Comparison of ENCODE assay signal across 8 cellular contexts in genomic region chr19:17260842-17261325, GRCh38. TPM values are rescaled to one million over a fixed set of nuclear protein-coding genes. Genes with fewer than 3 reads are reported as not detected.
DNase-seq lines count a peak whose midpoint lies in the region; ATAC-seq and TF ChIP-seq lines count a peak whose summit lies in the region.

No MANE protein-coding gene starts in this region.

- TF ChIP-seq POLR2A in breast epithelium (IDR thresholded peaks at IDR 0.05), result no peak

- ATAC-seq in HG03039 (IDR thresholded peaks at IDR 0.05; ENCODE audit: unreplicated experiment), result peak; percentile 73
- ATAC-seq in WTC11, result peak; percentile 94
- peak; percentile 98 for ATAC-seq in left colon

- DNase-seq in NCI-H345 (lab: John Stamatoyannopoulos, UW), result peak; percentile 74
- peak; percentile 94 for DNase-seq in WTC11 (ENCODE audit: low spot score)
- DNase-seq in breast epithelium (ENCODE audit: low spot score in 2 of 2), result peak; percentile 69 to 86
- DNase-seq in left colon, result peak; percentile 83 to 89
- DNase-seq in stimulated activated CD4-positive, alpha-beta T cell treated with anti-CD3 and anti-CD28 coated beads, TNF-alpha, amount 100 ng/mL, for 24 hours (ENCODE audit: low read depth in 3 of 3), result peak; percentile 83 to 90 (median 88)
- no peak for DNase-seq in putamen (ENCODE audit: low spot score)

- no peaks in the 10 kb centered on the region for H3K4me1 ChIP-seq in breast epithelium

- H3K9me3 ChIP-seq in breast epithelium, result peaks cover 6 to 11% of the 10 kb centered on the region in 2 donors

- peaks cover 36% of the 10 kb centered on the region for H3K36me3 Mint-ChIP-seq in WTC11

- POLR2A ChIA-PET in WTC11 (lab: Charles Lee), result interaction anchor here (0.6 to 1.4 kb wide), 3 partner anchors 13 to 88 kb away, joined by 3 to 7 read pairs (median 3); no protein-coding TSS in a partner anchor

- H3K27me3 ChIP-seq in breast epithelium, result no peaks in the 10 kb centered on the region

- TF ChIP-seq CTCF in GM12875 (IDR thresholded peaks at IDR 0.05; ENCODE audit: borderline replicate concordance, insufficient read depth, low read depth, low read length) (peak; percentile 96), WTC11 (IDR thresholded peaks at IDR 0.05) (peak; percentile 96), breast epithelium (IDR thresholded peaks at IDR 0.05) (peak; percentile 64 to 91 (median 76))

- no peak overlapping the region for H3K27ac ChIP-seq in breast epithelium

- peaks cover 12% of the 10 kb centered on the region for H3K9me3 Mint-ChIP-seq in WTC11

- peaks cover 7% of the 10 kb centered on the region for H3K27me3 Mint-ChIP-seq in WTC11 (ENCODE audit: low read depth)

- H3K36me3 ChIP-seq in breast epithelium, result no peaks in the 10 kb centered on the region

- peaks cover 19% of the 10 kb centered on the region for H3K4me1 Mint-ChIP-seq in WTC11

- peak overlapping the region; percentile 33 for H3K27ac Mint-ChIP-seq in WTC11

- H3K4me3 Mint-ChIP-seq in WTC11, result no peak overlapping the region

- CTCF ChIA-PET in WTC11 (lab: Charles Lee), result interaction anchor here (0.6 to 4.2 kb wide), 16 partner anchors 13 to 1297 kb away, joined by 3 to 38 read pairs (median 4); partner anchors contain the start of genes ANKLE1, DDA1 and USE1

- intact Hi-C loops in breast epithelium (cut with DNase I; ENCODE audit: low total_unique reads), result no loop called here
- intact Hi-C loops in left colon (cut with DNase I, micrococcal nuclease), result no loop called here

- H3K4me3 ChIP-seq in GM12875 (ENCODE audit: low read depth, low read length) (no peak overlapping the region), breast epithelium (no peak overlapping the region)

TF ChIP-seq in WTC11, 78 proteins besides CTCF, POLR2A, EP300 and RAD21 (continues in another document):
- no peak for TF ChIP-seq IRF2 (CRISPR knock-in tag; IDR thresholded peaks at IDR 0.05; ENCODE audit: borderline replicate concordance, low read depth)
- no peak for TF ChIP-seq ATF1 (CRISPR knock-in tag; IDR thresholded peaks at IDR 0.05)
- TF ChIP-seq, protein P1, sequence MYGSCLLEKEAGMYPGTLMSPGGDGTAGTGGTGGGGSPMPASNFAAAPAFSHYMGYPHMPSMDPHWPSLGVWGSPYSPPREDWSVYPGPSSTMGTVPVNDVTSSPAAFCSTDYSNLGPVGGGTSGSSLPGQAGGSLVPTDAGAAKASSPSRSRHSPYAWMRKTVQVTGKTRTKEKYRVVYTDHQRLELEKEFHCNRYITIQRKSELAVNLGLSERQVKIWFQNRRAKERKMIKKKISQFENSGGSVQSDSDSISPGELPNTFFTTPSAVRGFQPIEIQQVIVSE (CRISPR knock-in tag; IDR thresholded peaks at IDR 0.05; ENCODE audit: borderline replicate concordance), result no peak
- TF ChIP-seq, protein P2, sequence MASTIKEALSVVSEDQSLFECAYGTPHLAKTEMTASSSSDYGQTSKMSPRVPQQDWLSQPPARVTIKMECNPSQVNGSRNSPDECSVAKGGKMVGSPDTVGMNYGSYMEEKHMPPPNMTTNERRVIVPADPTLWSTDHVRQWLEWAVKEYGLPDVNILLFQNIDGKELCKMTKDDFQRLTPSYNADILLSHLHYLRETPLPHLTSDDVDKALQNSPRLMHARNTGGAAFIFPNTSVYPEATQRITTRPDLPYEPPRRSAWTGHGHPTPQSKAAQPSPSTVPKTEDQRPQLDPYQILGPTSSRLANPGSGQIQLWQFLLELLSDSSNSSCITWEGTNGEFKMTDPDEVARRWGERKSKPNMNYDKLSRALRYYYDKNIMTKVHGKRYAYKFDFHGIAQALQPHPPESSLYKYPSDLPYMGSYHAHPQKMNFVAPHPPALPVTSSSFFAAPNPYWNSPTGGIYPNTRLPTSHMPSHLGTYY (CRISPR knock-in tag; IDR thresholded peaks at IDR 0.05), result no peak
- TF ChIP-seq MYBL2 (CRISPR knock-in tag; IDR thresholded peaks at IDR 0.05), result no peak
- no peak for TF ChIP-seq NFE2L1 (CRISPR knock-in tag; IDR thresholded peaks at IDR 0.05)
- TF ChIP-seq ESRRA (CRISPR knock-in tag; IDR thresholded peaks at IDR 0.05; ENCODE audit: borderline replicate concordance), result no peak
- TF ChIP-seq USF1 (CRISPR knock-in tag; IDR thresholded peaks at IDR 0.05), result 0 out of 2 replicates have a peak, but pooled peaks have one; percentile 31
- TF ChIP-seq HMGXB4 (CRISPR knock-in tag; IDR thresholded peaks at IDR 0.05), result peak; percentile 26; the same call in 1 of the 2 replicates
- TF ChIP-seq FOXP1 (CRISPR knock-in tag; IDR thresholded peaks at IDR 0.05; ENCODE audit: borderline replicate concordance), result 0 out of 2 replicates have a peak, but pooled peaks have one; percentile 33
- TF ChIP-seq ZNF423 (CRISPR knock-in tag; IDR thresholded peaks at IDR 0.05), result no peak
- TF ChIP-seq TP53 (CRISPR knock-in tag; IDR thresholded peaks at IDR 0.05), result no peak
- peak; percentile 45; the same call in 1 of the 2 replicates for TF ChIP-seq CREM (CRISPR knock-in tag; IDR thresholded peaks at IDR 0.05)
- TF ChIP-seq, protein P3, sequence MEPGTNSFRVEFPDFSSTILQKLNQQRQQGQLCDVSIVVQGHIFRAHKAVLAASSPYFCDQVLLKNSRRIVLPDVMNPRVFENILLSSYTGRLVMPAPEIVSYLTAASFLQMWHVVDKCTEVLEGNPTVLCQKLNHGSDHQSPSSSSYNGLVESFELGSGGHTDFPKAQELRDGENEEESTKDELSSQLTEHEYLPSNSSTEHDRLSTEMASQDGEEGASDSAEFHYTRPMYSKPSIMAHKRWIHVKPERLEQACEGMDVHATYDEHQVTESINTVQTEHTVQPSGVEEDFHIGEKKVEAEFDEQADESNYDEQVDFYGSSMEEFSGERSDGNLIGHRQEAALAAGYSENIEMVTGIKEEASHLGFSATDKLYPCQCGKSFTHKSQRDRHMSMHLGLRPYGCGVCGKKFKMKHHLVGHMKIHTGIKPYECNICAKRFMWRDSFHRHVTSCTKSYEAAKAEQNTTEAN (CRISPR knock-in tag; IDR thresholded peaks at IDR 0.05), result no peak
- no peak for TF ChIP-seq ZNF232 (CRISPR knock-in tag; IDR thresholded peaks at IDR 0.05)
- TF ChIP-seq FOXJ3 (CRISPR knock-in tag; IDR thresholded peaks at IDR 0.05; ENCODE audit: borderline replicate concordance), result no peak
- TF ChIP-seq AFF4 (CRISPR knock-in tag; IDR thresholded peaks at IDR 0.05; ENCODE audit: borderline replicate concordance), result no peak

RNA-seq across cellular contexts. Expression of gene USHBP1, which starts 3.7 kb away (rescaled TPM):
- total RNA-seq in WTC11 (2021) (10.9 to 14.2 TPM (median 12.3 TPM) in 3 replicates), breast epithelium (1 to 10 TPM; 5.8 to 8.8 (median 7.0) TPM), left colon (1 to 10 TPM in 1 of 2 donors, under 1 TPM in 1; 0.67 to 2.3 TPM)

RNA-seq across cellular contexts. Expression of gene BABAM1, which starts 6.4 kb away (rescaled TPM):
- total RNA-seq in WTC11 (2021) (139 to 147 TPM (median 146 TPM) in 3 replicates), breast epithelium (10 to 100 TPM; 48.5 to 65.6 (median 54.1) TPM), left colon (10 to 100 TPM; 63.5 to 70.3 TPM)

RNA-seq across cellular contexts. Expression of gene NR2F6, which starts 15.2 kb away (rescaled TPM):
- total RNA-seq in WTC11 (2021), result 144 to 149 TPM (median 145 TPM) in 3 replicates
- 10 to 100 TPM; 23.2 to 52.4 (median 34.7) TPM for total RNA-seq in breast epithelium
- total RNA-seq in left colon, result 100 to 1,000 TPM; 151 to 181 TPM

RNA-seq across cellular contexts. Expression of gene ANKLE1, which starts 20.8 kb away (rescaled TPM):
- total RNA-seq in WTC11 (2021) (9.1 to 12.9 TPM (median 10.2 TPM) in 3 replicates), breast epithelium (1 to 10 TPM in 2 of 3 donors, under 1 TPM in 1; 0.96 to 1.6 (median 1.0) TPM), left colon (under 1 TPM; 0.22 to 0.67 TPM)

RNA-seq across cellular contexts. Expression of gene OCEL1, which starts 34.9 kb away (rescaled TPM):
- 34.0 to 51.6 TPM (median 40.9 TPM) in 3 replicates for total RNA-seq in WTC11 (2021)
- total RNA-seq in breast epithelium, result 10 to 100 TPM in 1 of 3 donors, 1 to 10 TPM in 2; 8.8 to 13.8 (median 9.4) TPM
- 10 to 100 TPM; 44.7 to 64.5 TPM for total RNA-seq in left colon
